In the genomic region with DNA sequence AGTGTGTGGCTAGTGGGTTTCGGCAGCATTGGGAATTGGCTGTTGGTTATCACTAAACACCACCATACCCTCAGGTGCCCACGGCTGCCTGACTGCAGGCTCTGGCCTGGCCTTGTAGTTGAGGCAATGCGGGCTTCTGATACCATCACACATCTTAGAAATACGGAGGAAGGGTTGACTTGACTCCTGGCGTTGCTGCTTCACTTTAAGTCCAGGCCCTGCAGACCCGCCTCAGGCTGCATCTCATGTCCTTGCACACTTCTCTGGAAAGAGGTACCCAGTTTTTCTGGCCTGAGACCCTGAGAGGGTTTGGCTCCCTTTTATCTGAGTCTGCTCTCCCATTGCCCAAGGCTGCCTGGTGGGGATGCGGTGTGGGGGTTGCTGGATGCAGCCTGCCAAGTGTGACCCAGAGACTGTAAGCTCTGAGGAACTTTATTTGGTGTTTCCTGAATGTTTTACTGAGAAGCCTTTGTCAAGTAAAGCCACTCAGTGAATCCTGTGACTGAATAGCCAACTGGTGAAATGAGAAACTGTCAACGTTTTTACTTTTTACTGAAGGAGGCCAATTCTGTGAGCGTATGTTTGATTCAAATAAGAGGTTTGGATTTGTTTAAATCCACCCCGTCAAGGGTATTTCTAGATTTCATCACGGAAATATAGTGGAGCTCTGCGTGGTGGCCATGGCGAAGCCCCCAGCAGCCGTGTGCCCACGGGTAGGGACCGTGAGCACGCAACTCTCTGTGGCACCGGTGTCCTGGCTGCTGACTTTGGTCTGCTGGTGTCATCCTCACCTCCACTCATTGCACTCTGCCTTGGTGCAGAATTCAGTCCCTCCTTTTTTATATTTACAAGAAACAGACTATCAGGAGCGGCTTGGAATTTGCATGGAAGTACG, we compare ENCODE assay signal across 16 cellular contexts.
DNase-seq lines count a peak whose midpoint lies in the region; ATAC-seq and TF ChIP-seq lines count a peak whose summit lies in the region.
"Had no signal": no experiment of that assay in that cellular context is flagged by ENCODE, and none has a peak within 500 bp of the region (broad histone marks: within the 10 kb centered on the region; RNA-seq: fewer than 3 reads in every experiment).

No MANE protein-coding gene starts in this region.

- H3K36me3 Mint-ChIP-seq in endodermal cell (ENCODE audit: low read depth) (peaks cover 91% of the 10 kb centered on the region), nephron (ENCODE audit: low read depth) (peaks cover 78% of the 10 kb centered on the region)

- no peaks in the 10 kb centered on the region for H3K27me3 ChIP-seq in heart left ventricle
- H3K27me3 ChIP-seq in endodermal cell (ENCODE audit: control insufficient read depth, insufficient read depth, low read length, poor library complexity, severe bottlenecking): no peaks in the 10 kb centered on the region
- no peaks in the 10 kb centered on the region for H3K27me3 ChIP-seq in transverse colon
- H3K27me3 ChIP-seq: SJCRH30 had no signal

- H3K27me3 Mint-ChIP-seq in endodermal cell (ENCODE audit: insufficient read depth) (no peaks in the 10 kb centered on the region), nephron (ENCODE audit: low read depth) (no peaks in the 10 kb centered on the region)

- H3K9ac ChIP-seq in endodermal cell (ENCODE audit: extremely low read depth, low read length, poor library complexity, severe bottlenecking): no peak overlapping the region

- TF ChIP-seq POLR2A in heart left ventricle (IDR thresholded peaks at IDR 0.05): no peak
- TF ChIP-seq POLR2A in transverse colon (IDR thresholded peaks at IDR 0.05): no peak

- peaks cover 0 to 66% (median 41%) of the 10 kb centered on the region in 12 donors for H3K4me1 ChIP-seq in heart left ventricle
- H3K4me1 ChIP-seq in endodermal cell (ENCODE audit: control insufficient read depth, insufficient read depth, low read length): no peaks in the 10 kb centered on the region
- peaks cover 5 to 28% (median 7%) of the 10 kb centered on the region in 4 donors for H3K4me1 ChIP-seq in transverse colon

- H3K27ac ChIP-seq in heart left ventricle: peak overlapping the region in 9 of 12 donors; percentile 12 to 80 (median 34)
- no peak overlapping the region for H3K27ac ChIP-seq in endodermal cell (ENCODE audit: low read depth, low read length)
- no peak overlapping the region for H3K27ac ChIP-seq in transverse colon
- H3K27ac ChIP-seq: C4-2B, SJCRH30 had no signal

- H3K4me1 Mint-ChIP-seq in endodermal cell (no peaks in the 10 kb centered on the region), nephron (peaks cover 88% of the 10 kb centered on the region)

- H3K36me3 ChIP-seq in heart left ventricle (peaks cover 0 to 69% (median 15%) of the 10 kb centered on the region in 9 donors), endodermal cell (ENCODE audit: control insufficient read depth, insufficient read depth, low read length) (peaks cover 84% of the 10 kb centered on the region), transverse colon (peaks cover 0 to 6% (median 0%) of the 10 kb centered on the region in 4 donors)
- H3K36me3 ChIP-seq: SJCRH30 had no signal

- H3K4me3 Mint-ChIP-seq in endodermal cell: no peak overlapping the region
- H3K4me3 Mint-ChIP-seq in nephron: peak overlapping the region in 1 of 3 experiments; percentile 17
- H3K4me3 Mint-ChIP-seq: neural crest cell had no signal

- peak overlapping the region; percentile 17 for H3K27ac Mint-ChIP-seq in endodermal cell
- H3K27ac Mint-ChIP-seq in nephron: peak overlapping the region; percentile 72 to 90 (median 78)

- TF ChIP-seq CTCF in heart left ventricle (IDR thresholded peaks at IDR 0.05): no peak
- TF ChIP-seq CTCF in endodermal cell (conservative IDR thresholded peaks at IDR 0.05): no peak
- TF ChIP-seq CTCF in nephron (IDR thresholded peaks at IDR 0.05; ENCODE audit: unreplicated experiment in 3 of 3): no peak
- TF ChIP-seq CTCF in transverse colon (IDR thresholded peaks at IDR 0.05): no peak

- H3K9me3 ChIP-seq in heart left ventricle (no peaks in the 10 kb centered on the region), endodermal cell (ENCODE audit: control insufficient read depth, low read length) (no peaks in the 10 kb centered on the region), transverse colon (no peaks in the 10 kb centered on the region)
- H3K9me3 ChIP-seq: SJCRH30 had no signal

- H3K9me3 Mint-ChIP-seq in endodermal cell (no peaks in the 10 kb centered on the region), nephron (no peaks in the 10 kb centered on the region)
- H3K9me3 Mint-ChIP-seq: neural crest cell had no signal

- no peak for TF ChIP-seq EP300 in transverse colon (IDR thresholded peaks at IDR 0.05; ENCODE audit: low read depth)

- intact Hi-C loops in heart left ventricle (cut with DNase I) (loop anchor here in 6 of 10 donors (5.0 to 10.0 kb wide), 7 partner anchors 120 to 1378 kb away; a partner anchor contains a TSS), Right ventricle myocardium superior (cut with DNase I) (loop anchor here (5.0 kb wide), 1 partner anchor 120 kb away; no protein-coding TSS in a partner anchor), transverse colon (cut with DNase I; ENCODE audit: low total_unique reads) (loop anchor here (10.0 kb wide), 1 partner anchor 122 kb away; no protein-coding TSS in a partner anchor)

- ATAC-seq in heart left ventricle (no peak), Right ventricle myocardium superior (ENCODE audit: poor library complexity) (no peak)
- ATAC-seq: activated CD4-positive, CD25-positive, alpha-beta regulatory T cell treated with anti-CD3 and anti-CD28 coated beads, Interleukin-2, amount 50 U/mL, for 24 hours; GM12878; PC-3 had no signal

- no peak overlapping the region for H3K4me3 ChIP-seq in heart left ventricle
- H3K4me3 ChIP-seq in endodermal cell (ENCODE audit: low read length): no peak overlapping the region
- no peak overlapping the region for H3K4me3 ChIP-seq in transverse colon
- H3K4me3 ChIP-seq: GM12878, SJCRH30 had no signal

- WGBS in heart left ventricle, 4 donors: 77 to 90% (median 87%) methylated on average over 17 to 20 of the region's 20 CpGs
- WGBS in endodermal cell (ENCODE audit: insufficient coverage in 1 of 2, insufficient read length in 1 of 2), 2 experiments: 90% methylated on average over 16 to 20 of the region's 20 CpGs
- 59 to 88% methylated on average over 6 to 20 of the region's 20 CpGs for WGBS in transverse colon (ENCODE audit: low coverage in 1 of 2), 2 donors

- peak in 2 of 5 donors; percentile 12 to 61 for DNase-seq in heart left ventricle
- no peak for DNase-seq in Right ventricle myocardium superior
- DNase-seq in endodermal cell: no peak
- DNase-seq in transverse colon: peak; percentile 4
- no peak for DNase-seq in NCI-H2171 (lab: John Stamatoyannopoulos, UW)
- DNase-seq in GF-D8 (lab: John Stamatoyannopoulos, UW): no peak
- no peak for DNase-seq in kidney tubule cell (ENCODE audit: low spot score)
- DNase-seq: NCI-H1694 treated with DMSO at 0.1 percent for 48 hours, NCI-H345 had no signal

- in situ Hi-C loops in transverse colon (cut with MboI; ENCODE audit: low pct_ligation_motif_present in 1 of 4, low pct_unique_long_range_greater_than_20kb in 1 of 4, low sequenced_read_pairs in 3 of 4): loop anchor here in 1 of 4 donors (25.0 kb wide), 1 partner anchor 110 kb away; no protein-coding TSS in a partner anchor

Comparison
In these comparisons a context has a peak if more than half of its experiments do, and no peak if none do; other contexts are left out.
1. H3K27ac ChIP-seq: peak in heart left ventricle (9 of 12); none in endodermal cell (single experiment) and transverse colon (0 of 4).